In genomic region chr22:20207277-20208025, GRCh38 we compare ENCODE assay signal across 9 cellular contexts. TPM values are rescaled to one million over a fixed set of nuclear protein-coding genes. Genes with fewer than 3 reads are reported as not detected.
DNase-seq lines count a peak whose midpoint lies in the region; ATAC-seq and TF ChIP-seq lines count a peak whose summit lies in the region.
"Had no signal": no experiment of that assay in that cellular context is flagged by ENCODE, and none has a peak within 500 bp of the region (broad histone marks: within the 10 kb centered on the region; RNA-seq: fewer than 3 reads in every experiment).

No MANE protein-coding gene starts in this region.

- TF ChIP-seq POLR2A in thyroid gland (IDR thresholded peaks at IDR 0.05) = no peak

- TF ChIP-seq CTCF in smooth muscle cell (IDR thresholded peaks at IDR 0.05; ENCODE audit: borderline replicate concordance, insufficient read depth, poor library complexity, severe bottlenecking) (no peak), thyroid gland (IDR thresholded peaks at IDR 0.05) (no peak)

- DNase-seq in T-helper 1 cell = no peak
- no peak for DNase-seq in SK-N-MC (ENCODE audit: low read depth, low spot score)
- no peak for DNase-seq in epithelial cell of prostate (ENCODE audit: low read depth, low spot score)
- DNase-seq in smooth muscle cell (lab: John Stamatoyannopoulos, UW; ENCODE audit: unreplicated experiment) = no peak
- no peak for DNase-seq in kidney tubule cell (ENCODE audit: low spot score)
- no peak for DNase-seq in thyroid gland
- DNase-seq: cerebellar nuclear complex had no signal

- H3K4me1 ChIP-seq in smooth muscle cell (ENCODE audit: low read depth) (peaks cover 40% of the 10 kb centered on the region), thyroid gland (peaks cover 54 to 65% of the 10 kb centered on the region in 2 donors)

- no peaks in the 10 kb centered on the region for H3K79me2 ChIP-seq in smooth muscle cell (ENCODE audit: low read depth)

- H3K4me3 ChIP-seq in SK-N-MC (peak overlapping the region; percentile 92), smooth muscle cell (peak overlapping the region; percentile 61), thyroid gland (replicated peaks in 1 of 3) (peak overlapping the region in 1 of 3 donors; percentile 36)

- peak overlapping the region; percentile 88 for H3K4me2 ChIP-seq in smooth muscle cell

- H3K9me3 Mint-ChIP-seq in T-helper 1 cell treated with Interleukin-12 subunit alpha and Interleukin-12 subunit beta and Interleukin-4 antibody, amounts not matched to agents 30 μg/mL and 1 μg/mL, for 36 hours = no peaks in the 10 kb centered on the region

- H2AFZ ChIP-seq in smooth muscle cell (ENCODE audit: low read depth) = no peak overlapping the region

- H3K4me3 Mint-ChIP-seq in T-helper 1 cell treated with Interleukin-12 subunit alpha and Interleukin-12 subunit beta and Interleukin-4 antibody, amounts not matched to agents 30 μg/mL and 1 μg/mL, for 36 hours = peak overlapping the region; percentile 93

- 87% methylated on average over 11 of the region's 11 CpGs for WGBS in smooth muscle cell (ENCODE audit: low lambda C conversion rate)
- WGBS in thyroid gland, 2 donors = 70 to 78% methylated on average over 2 to 11 of the region's 11 CpGs

- no peak for ATAC-seq in HG03025 (IDR thresholded peaks at IDR 0.05; ENCODE audit: low FRiP score, unreplicated experiment)

- intact Hi-C loops in thyroid gland (cut with DNase I) = no loop called here

- H3K27ac ChIP-seq in SK-N-MC (no peak overlapping the region), epithelial cell of prostate (peak overlapping the region; percentile 74), smooth muscle cell (ENCODE audit: low read depth) (no peak overlapping the region), thyroid gland (no peak overlapping the region)

- H3K36me3 Mint-ChIP-seq in T-helper 1 cell treated with Interleukin-12 subunit alpha and Interleukin-12 subunit beta and Interleukin-4 antibody, amounts not matched to agents 30 μg/mL and 1 μg/mL, for 36 hours (ENCODE audit: low read depth) = no peaks in the 10 kb centered on the region

- H3K27me3 ChIP-seq in smooth muscle cell (ENCODE audit: low read depth) (no peaks in the 10 kb centered on the region), thyroid gland (no peaks in the 10 kb centered on the region)

- H3K9ac ChIP-seq in SK-N-MC (ENCODE audit: insufficient read length) = peak overlapping the region; percentile 78
- no peak overlapping the region for H3K9ac ChIP-seq in smooth muscle cell (ENCODE audit: low read depth)

- no peaks in the 10 kb centered on the region for H3F3A ChIP-seq in smooth muscle cell (ENCODE audit: low read depth)

- H3K36me3 ChIP-seq in SK-N-MC (ENCODE audit: insufficient read depth, low read length) (no peaks in the 10 kb centered on the region), smooth muscle cell (ENCODE audit: low read depth) (no peaks in the 10 kb centered on the region), thyroid gland (no peaks in the 10 kb centered on the region)

- H3K9me3 ChIP-seq in SK-N-MC (ENCODE audit: low read depth, low read length) (no peaks in the 10 kb centered on the region), smooth muscle cell (replicated peaks; ENCODE audit: low read depth) (no peaks in the 10 kb centered on the region), thyroid gland (no peaks in the 10 kb centered on the region)

- H3K4me1 Mint-ChIP-seq in T-helper 1 cell treated with Interleukin-12 subunit alpha and Interleukin-12 subunit beta and Interleukin-4 antibody, amounts not matched to agents 30 μg/mL and 1 μg/mL, for 36 hours (ENCODE audit: low read depth) = peaks cover 17% of the 10 kb centered on the region

- H3K27me3 Mint-ChIP-seq in T-helper 1 cell treated with Interleukin-12 subunit alpha and Interleukin-12 subunit beta and Interleukin-4 antibody, amounts not matched to agents 30 μg/mL and 1 μg/mL, for 36 hours (ENCODE audit: low read depth) = no peaks in the 10 kb centered on the region

- H3K27ac Mint-ChIP-seq in T-helper 1 cell treated with Interleukin-12 subunit alpha and Interleukin-12 subunit beta and Interleukin-4 antibody, amounts not matched to agents 30 μg/mL and 1 μg/mL, for 36 hours = peak overlapping the region; percentile 79

- no peaks in the 10 kb centered on the region for H4K20me1 ChIP-seq in smooth muscle cell (ENCODE audit: low read depth)

RNA-seq across cellular contexts. Expression of gene CCDC188, which starts 56.6 kb away (rescaled TPM):
- total RNA-seq in smooth muscle cell = not detected in 2 replicates
- polyA plus RNA-seq in smooth muscle cell = not detected in 2 replicates
- total RNA-seq in thyroid gland = 1 to 10 TPM in 1 of 4 donors, under 1 TPM in 1, not detected in 2; 0.39 to 2.1 TPM
